Comparison of ENCODE assay signal across 1 cellular context in the genomic region with DNA sequence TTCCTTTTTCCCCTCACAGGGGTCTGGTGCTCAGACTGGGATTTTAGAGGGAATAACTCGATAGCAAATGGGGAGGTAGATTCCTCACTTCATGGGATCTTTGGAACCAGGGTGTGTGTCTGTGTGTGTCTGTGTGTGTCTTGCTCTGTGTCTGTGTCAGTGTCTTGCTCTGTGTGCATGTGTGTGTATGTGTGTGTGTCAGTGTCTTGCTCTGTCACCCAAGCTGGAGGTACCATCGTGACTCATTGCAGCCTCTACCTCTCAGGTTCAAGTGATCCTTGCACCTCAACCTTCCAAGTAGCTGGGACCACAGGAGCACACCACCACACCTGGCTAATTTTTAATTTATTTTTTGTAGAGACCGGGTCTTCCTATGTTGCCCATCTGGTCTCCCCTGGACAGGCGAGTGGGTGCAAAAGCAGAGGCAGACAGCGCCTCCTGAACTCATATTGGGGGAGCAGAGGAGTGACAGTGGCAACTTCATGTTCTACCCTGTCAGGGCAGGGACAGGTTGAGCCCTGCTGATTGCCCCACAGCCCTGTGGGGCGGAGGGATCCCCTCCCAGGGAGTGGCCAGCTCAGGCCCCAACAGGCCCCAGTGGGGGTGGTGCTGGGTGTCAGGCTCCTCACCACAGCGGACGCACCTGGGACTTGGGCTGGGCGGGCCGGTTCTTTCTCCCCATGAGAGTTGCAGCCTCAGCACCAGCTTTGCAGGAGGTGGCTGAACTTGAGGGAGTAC.
TF ChIP-seq lines count a peak whose summit lies in the region.

No MANE protein-coding gene starts in this region.

TF ChIP-seq in IMR-90, 13 proteins besides CTCF, POLR2A, EP300 and RAD21:
- TF ChIP-seq, protein P1, sequence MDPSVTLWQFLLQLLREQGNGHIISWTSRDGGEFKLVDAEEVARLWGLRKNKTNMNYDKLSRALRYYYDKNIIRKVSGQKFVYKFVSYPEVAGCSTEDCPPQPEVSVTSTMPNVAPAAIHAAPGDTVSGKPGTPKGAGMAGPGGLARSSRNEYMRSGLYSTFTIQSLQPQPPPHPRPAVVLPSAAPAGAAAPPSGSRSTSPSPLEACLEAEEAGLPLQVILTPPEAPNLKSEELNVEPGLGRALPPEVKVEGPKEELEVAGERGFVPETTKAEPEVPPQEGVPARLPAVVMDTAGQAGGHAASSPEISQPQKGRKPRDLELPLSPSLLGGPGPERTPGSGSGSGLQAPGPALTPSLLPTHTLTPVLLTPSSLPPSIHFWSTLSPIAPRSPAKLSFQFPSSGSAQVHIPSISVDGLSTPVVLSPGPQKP (IDR thresholded peaks at IDR 0.05; ENCODE audit: borderline replicate concordance, low read depth, low read length), result no peak
- TF ChIP-seq CHD1 (IDR thresholded peaks at IDR 0.05; ENCODE audit: low read depth, low read length) (no peak), RFX5 (IDR thresholded peaks at IDR 0.05; ENCODE audit: low read depth, low read length) (no peak), NFE2L2 (IDR thresholded peaks at IDR 0.05; ENCODE audit: low read depth, low read length) (no peak), FOS (IDR thresholded peaks at IDR 0.05; ENCODE audit: low read depth, low read length) (no peak), MAFK (IDR thresholded peaks at IDR 0.05; ENCODE audit: low read depth, low read length) (no peak), MXI1 (IDR thresholded peaks at IDR 0.05; ENCODE audit: borderline replicate concordance, low read depth, low read length) (no peak), BHLHE40 (IDR thresholded peaks at IDR 0.05; ENCODE audit: low read depth, low read length) (no peak), SMC3 (IDR thresholded peaks at IDR 0.05; ENCODE audit: low read depth, low read length) (no peak), MAZ (IDR thresholded peaks at IDR 0.05; ENCODE audit: borderline replicate concordance, low read depth, low read length) (no peak), CEBPB (IDR thresholded peaks at IDR 0.05; ENCODE audit: low read depth, low read length) (no peak), RCOR1 (IDR thresholded peaks at IDR 0.05; ENCODE audit: insufficient replicate concordance, low read length) (no peak)
- TF ChIP-seq, protein P2, sequence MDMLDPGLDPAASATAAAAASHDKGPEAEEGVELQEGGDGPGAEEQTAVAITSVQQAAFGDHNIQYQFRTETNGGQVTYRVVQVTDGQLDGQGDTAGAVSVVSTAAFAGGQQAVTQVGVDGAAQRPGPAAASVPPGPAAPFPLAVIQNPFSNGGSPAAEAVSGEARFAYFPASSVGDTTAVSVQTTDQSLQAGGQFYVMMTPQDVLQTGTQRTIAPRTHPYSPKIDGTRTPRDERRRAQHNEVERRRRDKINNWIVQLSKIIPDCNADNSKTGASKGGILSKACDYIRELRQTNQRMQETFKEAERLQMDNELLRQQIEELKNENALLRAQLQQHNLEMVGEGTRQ (IDR thresholded peaks at IDR 0.05; ENCODE audit: low read depth, low read length), result no peak
